Comparison of ENCODE assay signal across 18 cellular contexts in the genomic region with DNA sequence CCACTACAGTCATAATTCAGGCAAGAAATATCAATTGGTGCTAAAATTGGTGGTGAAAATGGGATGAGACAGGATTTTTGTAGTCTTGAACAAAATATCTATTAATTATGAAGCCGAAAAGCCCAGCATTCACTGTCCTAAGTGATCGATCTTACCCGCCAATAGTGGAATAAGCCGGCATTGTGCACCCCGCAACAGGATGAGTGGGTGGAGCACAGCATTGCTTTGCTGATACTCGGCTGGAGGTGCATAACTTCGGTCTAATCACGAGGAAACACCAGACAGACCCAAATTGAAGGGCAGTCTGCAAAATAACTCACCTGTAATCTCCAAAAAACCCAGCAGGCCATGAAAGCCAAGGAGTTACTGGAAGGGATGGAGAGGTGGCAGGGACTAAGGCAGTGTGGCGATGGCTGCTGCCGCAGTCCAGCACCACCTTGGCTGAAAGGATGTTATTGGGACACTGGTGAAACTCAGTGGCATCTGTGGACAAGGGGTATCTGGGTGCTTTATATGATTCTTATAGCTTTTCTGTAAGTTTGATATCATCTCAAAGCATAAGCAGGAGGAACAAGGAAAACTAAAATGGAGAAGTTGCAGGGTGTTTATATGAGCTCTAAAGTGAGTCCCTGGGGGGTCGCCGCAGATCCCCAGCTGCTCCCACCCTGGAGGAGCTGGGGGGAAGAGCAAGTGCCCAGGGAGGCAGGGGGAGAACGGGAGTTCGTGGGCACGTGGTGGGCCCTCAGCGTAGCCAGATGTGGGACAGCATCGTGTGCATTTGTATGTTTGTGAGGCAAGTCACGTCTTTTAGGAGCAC. TPM values are rescaled to one million over a fixed set of nuclear protein-coding genes. Genes with fewer than 3 reads are reported as not detected.
DNase-seq lines count a peak whose midpoint lies in the region; ATAC-seq and TF ChIP-seq lines count a peak whose summit lies in the region.
"Had no signal": no experiment of that assay in that cellular context is flagged by ENCODE, and none has a peak within 500 bp of the region (broad histone marks: within the 10 kb centered on the region; RNA-seq: fewer than 3 reads in every experiment).

No MANE protein-coding gene starts in this region.

- 75 to 90% methylated on average over 10 to 18 of the region's 18 CpGs for WGBS in transverse colon (ENCODE audit: low coverage in 1 of 2), 2 donors
- WGBS in body of pancreas, 2 donors: 71 to 75% methylated on average over 18 of the region's 18 CpGs

- H3K4me3 Mint-ChIP-seq in activated naive CD8-positive, alpha-beta T cell: no peak overlapping the region
- no peak overlapping the region for H3K4me3 Mint-ChIP-seq in activated naive CD8-positive, alpha-beta T cell treated with anti-CD3 and anti-CD28 coated beads for 36 hours
- H3K4me3 Mint-ChIP-seq: activated T-cell treated with anti-CD3 and anti-CD28 coated beads, Interleukin-2, amount 50 U/mL, for 4 hours had no signal

- H4K20me1 ChIP-seq in fibroblast of lung (ENCODE audit: control insufficient read depth, extremely low read depth, insufficient read depth, low read length): no peaks in the 10 kb centered on the region

- ATAC-seq in GM18505 (IDR thresholded peaks at IDR 0.05; ENCODE audit: unreplicated experiment): no peak
- ATAC-seq in body of pancreas: no peak
- ATAC-seq: activated CD4-positive, CD25-positive, alpha-beta regulatory T cell treated with anti-CD3 and anti-CD28 coated beads, Interleukin-2, amount 50 U/mL, for 24 hours; activated T-cell treated with anti-CD3 and anti-CD28 coated beads, Interleukin-2, amount 50 U/mL, for 4 hours; gastrocnemius medialis; lower lobe of right lung had no signal

- no peak overlapping the region for H3K9ac ChIP-seq in fibroblast of lung (ENCODE audit: insufficient read depth, low read length)

- H3K79me2 ChIP-seq in fibroblast of lung (ENCODE audit: control insufficient read depth, insufficient read depth, low read length): peaks cover 14% of the 10 kb centered on the region

- peaks cover 23% of the 10 kb centered on the region for H3K36me3 Mint-ChIP-seq in activated naive CD8-positive, alpha-beta T cell
- H3K36me3 Mint-ChIP-seq in activated naive CD8-positive, alpha-beta T cell treated with anti-CD3 and anti-CD28 coated beads for 36 hours: peaks cover 71% of the 10 kb centered on the region

- H3K4me2 ChIP-seq in fibroblast of lung (ENCODE audit: extremely low read depth, insufficient read depth, low read length): no peak overlapping the region

- no peaks in the 10 kb centered on the region for H3K27me3 ChIP-seq in fibroblast of lung (ENCODE audit: control insufficient read depth, insufficient read depth, low read length)
- H3K27me3 ChIP-seq in transverse colon: no peaks in the 10 kb centered on the region
- H3K27me3 ChIP-seq in body of pancreas: no peaks in the 10 kb centered on the region
- H3K27me3 ChIP-seq: adrenal gland, gastrocnemius medialis had no signal

- H3K36me3 ChIP-seq in fibroblast of lung (ENCODE audit: control insufficient read depth, insufficient read depth, low read length): peaks cover 9% of the 10 kb centered on the region
- H3K36me3 ChIP-seq in transverse colon: no peaks in the 10 kb centered on the region
- H3K36me3 ChIP-seq in body of pancreas (replicated peaks in 1 of 2; ENCODE audit: insufficient read depth in 1 of 2, low read depth in 2 of 2): no peaks in the 10 kb centered on the region
- H3K36me3 ChIP-seq: adrenal gland, gastrocnemius medialis, lower lobe of right lung had no signal

- no peaks in the 10 kb centered on the region for H3K27me3 Mint-ChIP-seq in activated naive CD8-positive, alpha-beta T cell
- H3K27me3 Mint-ChIP-seq in activated naive CD8-positive, alpha-beta T cell treated with anti-CD3 and anti-CD28 coated beads for 36 hours: no peaks in the 10 kb centered on the region

- TF ChIP-seq POLR2A in transverse colon (IDR thresholded peaks at IDR 0.05) (no peak), GM18505 (IDR thresholded peaks at IDR 0.05; ENCODE audit: borderline replicate concordance, extremely low read depth, insufficient read depth, insufficient read length) (no peak), body of pancreas (IDR thresholded peaks at IDR 0.05) (no peak)

- in situ Hi-C loops in transverse colon (cut with MboI; ENCODE audit: low pct_ligation_motif_present in 1 of 4, low pct_unique_long_range_greater_than_20kb in 1 of 4, low sequenced_read_pairs in 3 of 4): no loop called here

- peaks cover 13% of the 10 kb centered on the region for H3K9me3 Mint-ChIP-seq in activated naive CD8-positive, alpha-beta T cell (ENCODE audit: low read depth)
- peaks cover 13% of the 10 kb centered on the region for H3K9me3 Mint-ChIP-seq in activated naive CD8-positive, alpha-beta T cell treated with anti-CD3 and anti-CD28 coated beads for 36 hours

- peak overlapping the region; percentile 92 for H3K27ac ChIP-seq in fibroblast of lung (ENCODE audit: insufficient read depth, low read length)
- H3K27ac ChIP-seq in transverse colon: no peak overlapping the region
- no peak overlapping the region for H3K27ac ChIP-seq in body of pancreas
- H3K27ac ChIP-seq: adrenal gland, gastrocnemius medialis, lower lobe of right lung had no signal

- intact Hi-C loops in transverse colon (cut with DNase I; ENCODE audit: low total_unique reads) (no loop called here), body of pancreas (cut with DNase I) (no loop called here)

- peaks cover 23% of the 10 kb centered on the region for H3K4me1 Mint-ChIP-seq in activated naive CD8-positive, alpha-beta T cell (ENCODE audit: low read depth)
- peaks cover 34% of the 10 kb centered on the region for H3K4me1 Mint-ChIP-seq in activated naive CD8-positive, alpha-beta T cell treated with anti-CD3 and anti-CD28 coated beads for 36 hours

- H3K4me1 ChIP-seq in fibroblast of lung (ENCODE audit: control insufficient read depth, extremely low read depth, insufficient read depth, low read length): peaks cover 26% of the 10 kb centered on the region
- H3K4me1 ChIP-seq in transverse colon: peaks cover 0 to 11% (median 2%) of the 10 kb centered on the region in 4 donors
- no peaks in the 10 kb centered on the region for H3K4me1 ChIP-seq in body of pancreas
- H3K4me1 ChIP-seq: adrenal gland, gastrocnemius medialis had no signal

- H2AFZ ChIP-seq in fibroblast of lung (ENCODE audit: low read length): no peak overlapping the region

- DNase-seq in activated naive CD8-positive, alpha-beta T cell treated with anti-CD3 and anti-CD28 coated beads for 36 hours: no peak
- DNase-seq in MV-4-11 (lab: John Stamatoyannopoulos, UW) (peak; percentile 63), fibroblast of lung (ENCODE audit: low read depth in 2 of 2) (no peak), transverse colon (peak; percentile 4), NCI-H2171 treated with DMSO at 0.1 percent for 48 hours (lab: John Stamatoyannopoulos, UW) (no peak), body of pancreas (no peak)
- DNase-seq: activated T-cell treated with anti-CD3 and anti-CD28 coated beads, Interleukin-2, amount 50 U/mL, for 4 hours; gastrocnemius medialis; GF-D8; naive B cell; NCI-H1694; NCI-H345 had no signal

- TF ChIP-seq EP300 in transverse colon (IDR thresholded peaks at IDR 0.05; ENCODE audit: low read depth): no peak

- H3K4me3 ChIP-seq in fibroblast of lung (replicated peaks in 1 of 4; ENCODE audit: control extremely low read depth in 1 of 4, insufficient read depth in 1 of 4, low read depth in 3 of 4, low read length in 4 of 4): no peak overlapping the region
- no peak overlapping the region for H3K4me3 ChIP-seq in transverse colon
- no peak overlapping the region for H3K4me3 ChIP-seq in body of pancreas
- H3K4me3 ChIP-seq: adrenal gland, gastrocnemius medialis, lower lobe of right lung had no signal

- H3K27ac Mint-ChIP-seq in activated naive CD8-positive, alpha-beta T cell: peak overlapping the region; percentile 74
- no peak overlapping the region for H3K27ac Mint-ChIP-seq in activated naive CD8-positive, alpha-beta T cell treated with anti-CD3 and anti-CD28 coated beads for 36 hours
- H3K27ac Mint-ChIP-seq: progenitor cell of endocrine pancreas had no signal

- H3K9me3 ChIP-seq in fibroblast of lung (ENCODE audit: control insufficient read depth, insufficient read depth, low read depth, low read length) (no peaks in the 10 kb centered on the region), transverse colon (peaks cover 0 to 3% of the 10 kb centered on the region in 2 donors), body of pancreas (no peaks in the 10 kb centered on the region)

- TF ChIP-seq CTCF in fibroblast of lung (conservative IDR thresholded peaks at IDR 0.05 in 1 of 2, IDR thresholded peaks at IDR 0.05 in 1 of 2; ENCODE audit: low read depth in 1 of 2, low read length in 2 of 2): no peak
- TF ChIP-seq CTCF in transverse colon (IDR thresholded peaks at IDR 0.05): no peak
- no peak for TF ChIP-seq CTCF in body of pancreas (IDR thresholded peaks at IDR 0.05)

RNA-seq across cellular contexts. Expression of gene AHRR, which starts 45.2 kb away (rescaled TPM):
- total RNA-seq in activated naive CD8-positive, alpha-beta T cell treated with anti-CD3 and anti-CD28 coated beads for 36 hours: 10 to 100 TPM; 24.0 to 26.6 TPM
- total RNA-seq in fibroblast of lung (6.2 and 26.4 TPM in 2 replicates), transverse colon (1 to 10 TPM; 1.3 to 8.8 (median 1.5) TPM), body of pancreas (under 1 TPM; 0.26 to 0.33 TPM)
- polyA plus RNA-seq in fibroblast of lung: 11.3 and 16.0 TPM in 2 replicates
- 12.8 and 18.3 TPM in 2 replicates for polyA plus RNA-seq in fibroblast of lung (2012)
- polyA minus RNA-seq in fibroblast of lung (ENCODE audit: low replicate concordance): 18.5 and 28.2 TPM in 2 replicates

Comparison
In these comparisons a context has a peak if more than half of its experiments do, and no peak if none do; other contexts are left out.
1. DNase-seq: peak in MV-4-11 (single experiment) and transverse colon (single experiment); none in activated naive CD8-positive, alpha-beta T cell treated with anti-CD3 and anti-CD28 coated beads for 36 hours (single experiment), fibroblast of lung (0 of 2), NCI-H2171 treated with DMSO at 0.1 percent for 48 hours (single experiment) and body of pancreas (0 of 4).